9 cellular contexts compared by ENCODE assay signal in the genomic region with DNA sequence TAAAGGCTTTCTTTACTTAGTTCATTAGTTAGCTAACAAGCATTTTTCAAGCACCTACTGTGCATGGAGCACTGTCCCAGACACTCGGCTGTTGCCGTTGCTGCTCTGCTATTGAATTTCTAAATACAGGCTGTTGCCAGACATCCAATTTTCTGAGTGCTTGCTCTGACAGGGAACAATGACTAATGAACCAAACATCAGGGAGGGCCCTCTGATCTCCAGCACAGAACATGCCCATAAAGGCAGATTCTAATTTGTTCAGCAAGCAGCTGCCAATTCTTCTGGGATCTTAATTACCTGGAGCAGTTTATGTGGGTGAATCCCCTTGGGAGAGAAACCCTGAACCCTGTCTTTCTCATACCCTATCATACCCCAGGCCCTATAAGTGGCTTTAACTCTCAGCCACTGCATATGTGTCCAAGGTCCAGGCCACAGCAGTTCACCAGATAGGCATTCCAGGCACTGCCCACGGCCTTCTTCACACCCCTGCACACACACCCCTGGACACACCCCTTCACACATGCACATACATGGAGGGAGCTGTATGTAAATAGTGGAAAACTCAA. TPM values are rescaled to one million over a fixed set of nuclear protein-coding genes. Genes with fewer than 3 reads are reported as not detected.
DNase-seq lines count a peak whose midpoint lies in the region; ATAC-seq and TF ChIP-seq lines count a peak whose summit lies in the region.
"Had no signal": no experiment of that assay in that cellular context is flagged by ENCODE, and none has a peak within 500 bp of the region (broad histone marks: within the 10 kb centered on the region; RNA-seq: fewer than 3 reads in every experiment).

No MANE protein-coding gene starts in this region.

- H3K9me3 ChIP-seq in HEK293 (ENCODE audit: control insufficient read depth, insufficient read depth, low read depth, low read length) (no peaks in the 10 kb centered on the region), gastrocnemius medialis (no peaks in the 10 kb centered on the region)

- H3K4me3 ChIP-seq in HEK293 (ENCODE audit: low read depth, low read length), result no peak overlapping the region
- no peak overlapping the region for H3K4me3 ChIP-seq in foreskin fibroblast (ENCODE audit: low read depth in 1 of 2, low read length in 2 of 2)
- peak overlapping the region in 1 of 4 donors; percentile 17 for H3K4me3 ChIP-seq in gastrocnemius medialis

- TF ChIP-seq CTCF in HEK293 (tag by site-specific recombination; IDR thresholded peaks at IDR 0.05) (no peak), foreskin fibroblast (IDR thresholded peaks at IDR 0.05; ENCODE audit: low read depth, low read length) (no peak), gastrocnemius medialis (IDR thresholded peaks at IDR 0.05 in 4 of 5, conservative IDR thresholded peaks at IDR 0.05 in 1 of 5) (no peak)

- peak overlapping the region; percentile 29; the same call in 1 of the 2 replicates for H3K27ac ChIP-seq in HEK293 (ENCODE audit: extremely low read depth, low read depth, low read length)
- H3K27ac ChIP-seq in gastrocnemius medialis, result peak overlapping the region; percentile 87 to 96 (median 94)
- H3K27ac ChIP-seq: HL-60 had no signal

- DNase-seq in NCI-H748 (lab: John Stamatoyannopoulos, UW; ENCODE audit: unreplicated experiment), result peak; percentile 93
- peak; percentile 54 to 78 for DNase-seq in foreskin fibroblast
- DNase-seq in gastrocnemius medialis, result peak; percentile 66 to 69
- DNase-seq in GF-D8 (lab: John Stamatoyannopoulos, UW), result no peak
- no peak for DNase-seq in cerebellar nuclear complex (lab: John Stamatoyannopoulos, UW)

- in situ Hi-C loops in gastrocnemius medialis (cut with MboI; ENCODE audit: low sequenced_read_pairs in 4 of 4), result no loop called here

- CTCF ChIA-PET in HEK293 (lab: Yijun Ruan, JAX), result interaction anchor here (0.6 to 1.8 kb wide), 5 partner anchors 16 to 873 kb away, joined by 3 to 13 read pairs (median 3); partner anchors contain the start of gene NCBP2L

- intact Hi-C loops in gastrocnemius medialis (cut with DNase I; ENCODE audit: low total_unique reads), result no loop called here

- peak; percentile 81 to 89 for ATAC-seq in gastrocnemius medialis
- no peak for ATAC-seq in GM21447 (IDR thresholded peaks at IDR 0.05; ENCODE audit: unreplicated experiment)
- ATAC-seq in HG02852 (IDR thresholded peaks at IDR 0.05; ENCODE audit: unreplicated experiment), result no peak

- POLR2A ChIA-PET in HEK293 (lab: Yijun Ruan, JAX), result no interaction called here

- H3K36me3 ChIP-seq in HEK293 (ENCODE audit: control insufficient read depth in 2 of 2, insufficient read depth in 1 of 2, low read length in 2 of 2), result no peaks in the 10 kb centered on the region
- no peaks in the 10 kb centered on the region for H3K36me3 ChIP-seq in gastrocnemius medialis

- no peaks in the 10 kb centered on the region for H3K27me3 ChIP-seq in gastrocnemius medialis

- peaks cover 12% of the 10 kb centered on the region for H3K4me1 ChIP-seq in HEK293 (ENCODE audit: control insufficient read depth, insufficient read depth, low read length)
- peaks cover 68 to 85% of the 10 kb centered on the region in 2 donors for H3K4me1 ChIP-seq in gastrocnemius medialis

- TF ChIP-seq POLR2A in gastrocnemius medialis (IDR thresholded peaks at IDR 0.05), result peak; percentile 36 to 42

TF ChIP-seq in HEK293, 187 proteins besides CTCF, POLR2A, EP300 and RAD21 (continues in another document):
- no peak for TF ChIP-seq ZNF549 (tag by site-specific recombination; IDR thresholded peaks at IDR 0.05)
- TF ChIP-seq, protein P1, sequence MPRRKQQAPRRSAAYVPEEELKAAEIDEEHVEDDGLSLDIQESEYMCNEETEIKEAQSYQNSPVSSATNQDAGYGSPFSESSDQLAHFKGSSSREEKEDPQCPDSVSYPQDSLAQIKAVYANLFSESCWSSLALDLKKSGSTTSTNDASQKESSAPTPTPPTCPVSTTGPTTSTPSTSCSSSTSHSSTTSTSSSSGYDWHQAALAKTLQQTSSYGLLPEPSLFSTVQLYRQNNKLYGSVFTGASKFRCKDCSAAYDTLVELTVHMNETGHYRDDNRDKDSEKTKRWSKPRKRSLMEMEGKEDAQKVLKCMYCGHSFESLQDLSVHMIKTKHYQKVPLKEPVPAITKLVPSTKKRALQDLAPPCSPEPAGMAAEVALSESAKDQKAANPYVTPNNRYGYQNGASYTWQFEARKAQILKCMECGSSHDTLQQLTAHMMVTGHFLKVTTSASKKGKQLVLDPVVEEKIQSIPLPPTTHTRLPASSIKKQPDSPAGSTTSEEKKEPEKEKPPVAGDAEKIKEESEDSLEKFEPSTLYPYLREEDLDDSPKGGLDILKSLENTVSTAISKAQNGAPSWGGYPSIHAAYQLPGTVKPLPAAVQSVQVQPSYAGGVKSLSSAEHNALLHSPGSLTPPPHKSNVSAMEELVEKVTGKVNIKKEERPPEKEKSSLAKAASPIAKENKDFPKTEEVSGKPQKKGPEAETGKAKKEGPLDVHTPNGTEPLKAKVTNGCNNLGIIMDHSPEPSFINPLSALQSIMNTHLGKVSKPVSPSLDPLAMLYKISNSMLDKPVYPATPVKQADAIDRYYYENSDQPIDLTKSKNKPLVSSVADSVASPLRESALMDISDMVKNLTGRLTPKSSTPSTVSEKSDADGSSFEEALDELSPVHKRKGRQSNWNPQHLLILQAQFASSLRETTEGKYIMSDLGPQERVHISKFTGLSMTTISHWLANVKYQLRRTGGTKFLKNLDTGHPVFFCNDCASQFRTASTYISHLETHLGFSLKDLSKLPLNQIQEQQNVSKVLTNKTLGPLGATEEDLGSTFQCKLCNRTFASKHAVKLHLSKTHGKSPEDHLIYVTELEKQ (tag by site-specific recombination; IDR thresholded peaks at IDR 0.05; ENCODE audit: borderline replicate concordance), result peak; percentile 71
- TF ChIP-seq PRDM10 (tag by site-specific recombination; IDR thresholded peaks at IDR 0.05), result peak; percentile 46; the same call in 1 of the 2 replicates
- TF ChIP-seq EGR2 (tag by site-specific recombination; IDR thresholded peaks at IDR 0.05; ENCODE audit: low read depth), result peak; percentile 33; the same call in 1 of the 2 replicates
- TF ChIP-seq ZEB2 (tag by site-specific recombination; IDR thresholded peaks at IDR 0.05), result 0 out of 2 replicates have a peak, but pooled peaks have one; percentile 28
- no peak for TF ChIP-seq MZF1 (tag by site-specific recombination; IDR thresholded peaks at IDR 0.05; ENCODE audit: borderline replicate concordance)
- TF ChIP-seq GFI1B (tag by site-specific recombination; IDR thresholded peaks at IDR 0.05), result no peak
- TF ChIP-seq, protein P2, sequence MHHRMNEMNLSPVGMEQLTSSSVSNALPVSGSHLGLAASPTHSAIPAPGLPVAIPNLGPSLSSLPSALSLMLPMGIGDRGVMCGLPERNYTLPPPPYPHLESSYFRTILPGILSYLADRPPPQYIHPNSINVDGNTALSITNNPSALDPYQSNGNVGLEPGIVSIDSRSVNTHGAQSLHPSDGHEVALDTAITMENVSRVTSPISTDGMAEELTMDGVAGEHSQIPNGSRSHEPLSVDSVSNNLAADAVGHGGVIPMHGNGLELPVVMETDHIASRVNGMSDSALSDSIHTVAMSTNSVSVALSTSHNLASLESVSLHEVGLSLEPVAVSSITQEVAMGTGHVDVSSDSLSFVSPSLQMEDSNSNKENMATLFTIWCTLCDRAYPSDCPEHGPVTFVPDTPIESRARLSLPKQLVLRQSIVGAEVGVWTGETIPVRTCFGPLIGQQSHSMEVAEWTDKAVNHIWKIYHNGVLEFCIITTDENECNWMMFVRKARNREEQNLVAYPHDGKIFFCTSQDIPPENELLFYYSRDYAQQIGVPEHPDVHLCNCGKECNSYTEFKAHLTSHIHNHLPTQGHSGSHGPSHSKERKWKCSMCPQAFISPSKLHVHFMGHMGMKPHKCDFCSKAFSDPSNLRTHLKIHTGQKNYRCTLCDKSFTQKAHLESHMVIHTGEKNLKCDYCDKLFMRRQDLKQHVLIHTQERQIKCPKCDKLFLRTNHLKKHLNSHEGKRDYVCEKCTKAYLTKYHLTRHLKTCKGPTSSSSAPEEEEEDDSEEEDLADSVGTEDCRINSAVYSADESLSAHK (tag by site-specific recombination; IDR thresholded peaks at IDR 0.05), result 0 out of 2 replicates have a peak, but pooled peaks have one; percentile 39
- TF ChIP-seq ZBTB17 (tag by site-specific recombination; IDR thresholded peaks at IDR 0.05), result peak; percentile 66
- no peak for TF ChIP-seq ZNF791 (tag by site-specific recombination; IDR thresholded peaks at IDR 0.05)

RNA-seq across cellular contexts. Expression of gene TSC22D3, which starts 27.9 kb away (rescaled TPM):
- total RNA-seq in gastrocnemius medialis, result 1,000 to 10,000 TPM in 2 of 4 donors, 100 to 1,000 TPM in 2; 689 to 1,948 (median 1,054) TPM

RNA-seq across cellular contexts. Expression of gene NCBP2L, which starts 29.9 kb away (rescaled TPM):
- total RNA-seq in gastrocnemius medialis, result under 1 TPM in 1 of 4 donors, not detected in 3; 0.11 TPM

Comparison
In these comparisons a context has a peak if more than half of its experiments do, and no peak if none do; other contexts are left out.
1. DNase-seq: peak in NCI-H748 (single experiment), foreskin fibroblast (2 of 2) and gastrocnemius medialis (2 of 2); none in GF-D8 (single experiment) and cerebellar nuclear complex (0 of 2).
2. ATAC-seq: peak in gastrocnemius medialis (2 of 2); none in GM21447 (single experiment) and HG02852 (single experiment).